In the genomic region with DNA sequence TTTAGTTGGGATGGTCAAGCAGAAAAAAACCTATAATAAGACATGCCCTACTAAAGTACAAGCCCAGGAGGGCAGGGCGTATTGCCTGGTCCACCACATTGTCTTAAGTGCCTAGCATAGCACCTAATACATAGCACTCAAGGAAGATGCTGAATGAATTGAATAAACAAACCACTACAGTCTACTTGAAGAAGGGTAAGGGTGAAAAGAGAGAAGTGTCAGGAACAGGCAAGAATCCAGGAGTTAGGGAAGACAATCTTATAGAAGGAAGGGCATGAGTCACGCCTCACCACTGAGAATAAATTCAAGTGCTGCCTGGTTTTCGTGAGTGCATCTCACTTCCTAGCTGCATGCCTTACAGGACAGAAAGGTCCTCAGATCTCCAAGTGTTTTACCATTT, we compare ENCODE assay signal across 18 cellular contexts. TPM values are rescaled to one million over a fixed set of nuclear protein-coding genes. Genes with fewer than 3 reads are reported as not detected.
DNase-seq lines count a peak whose midpoint lies in the region; ATAC-seq, FAIRE-seq and TF ChIP-seq lines count a peak whose summit lies in the region.
"Had no signal": no experiment of that assay in that cellular context is flagged by ENCODE, and none has a peak within 500 bp of the region (broad histone marks: within the 10 kb centered on the region; RNA-seq: fewer than 3 reads in every experiment).

No MANE protein-coding gene starts in this region.

- no peaks in the 10 kb centered on the region for H3K79me1 ChIP-seq in neuronal stem cell (ENCODE audit: low read depth, low read length)

- H2BK120ac ChIP-seq in neuronal stem cell (ENCODE audit: low read depth, low read length) = no peak overlapping the region

- no peak overlapping the region for H2BK15ac ChIP-seq in neuronal stem cell (ENCODE audit: low read length)

- H3K4me2 ChIP-seq in A549 = peak overlapping the region; percentile 60
- H3K4me2 ChIP-seq in neuronal stem cell (ENCODE audit: insufficient read depth, low read length, poor library complexity, severe bottlenecking) = no peak overlapping the region

- H3K4me1 Mint-ChIP-seq in activated CD8-positive, alpha-beta T cell treated with anti-CD3 and anti-CD28 coated beads, Interleukin-2, amount 10 ng/mL, durations not matched to agents 7 days and 5 days (ENCODE audit: low read depth) = no peaks in the 10 kb centered on the region
- H3K4me1 Mint-ChIP-seq in activated T-cell treated with anti-CD3 and anti-CD28 coated beads, Interleukin-2, amount 50 U/mL, for 4 hours (ENCODE audit: low read depth) = no peaks in the 10 kb centered on the region
- H3K4me1 Mint-ChIP-seq: activated T-helper 17 cell treated with anti-CD3 and anti-CD28 coated beads, Interleukin-2, amount 50 U/mL, for 72 hours had no signal

- no peak overlapping the region for H2AK5ac ChIP-seq in neuronal stem cell (ENCODE audit: low read depth, low read length)

- H2BK12ac ChIP-seq in neuronal stem cell (ENCODE audit: low read length) = no peak overlapping the region

- no peak for TF ChIP-seq EP300 in A549 (IDR thresholded peaks at IDR 0.05)

- no peak overlapping the region for H2AFZ ChIP-seq in neuronal stem cell (ENCODE audit: low read length)

- H3K23ac ChIP-seq in neuronal stem cell (ENCODE audit: low read depth, low read length, poor library complexity) = no peak overlapping the region

- ATAC-seq in A549 = peak; percentile 61 to 66; a peak in 3 of 6 replicates
- ATAC-seq in left lung = peak; percentile 80
- ATAC-seq in activated CD8-positive, alpha-beta T cell treated with anti-CD3 and anti-CD28 coated beads, Interleukin-2, amount 10 ng/mL, durations not matched to agents 7 days and 5 days = no peak
- ATAC-seq in activated T-cell treated with anti-CD3 and anti-CD28 coated beads, Interleukin-2, amount 50 U/mL, for 4 hours = no peak
- ATAC-seq: activated T-helper 17 cell treated with anti-CD3 and anti-CD28 coated beads, Interleukin-2, amount 50 U/mL, for 72 hours; left ventricle myocardium superior; Right ventricle myocardium inferior had no signal

- intact Hi-C loops in left lung (cut with DNase I) = no loop called here

- no peak overlapping the region for H3K14ac ChIP-seq in neuronal stem cell (ENCODE audit: low read length)

- no peak overlapping the region for H3K4me3 Mint-ChIP-seq in activated CD8-positive, alpha-beta T cell treated with anti-CD3 and anti-CD28 coated beads, Interleukin-2, amount 10 ng/mL, durations not matched to agents 7 days and 5 days
- no peak overlapping the region for H3K4me3 Mint-ChIP-seq in activated T-cell treated with anti-CD3 and anti-CD28 coated beads, Interleukin-2, amount 50 U/mL, for 4 hours
- H3K4me3 Mint-ChIP-seq: activated T-helper 17 cell treated with anti-CD3 and anti-CD28 coated beads, Interleukin-2, amount 50 U/mL, for 72 hours; T-helper 2 cell treated with Interferon-gamma antibody and Interleukin-4, amounts not matched to agents 5 μg/mL and 100 μg/mL, for 36 hours had no signal

- no peak overlapping the region for H3K9ac ChIP-seq in neuronal stem cell (ENCODE audit: low read depth, low read length, poor library complexity)

- no peak for DNase-seq in A549 (ENCODE audit: low read depth in 1 of 2, low spot score in 1 of 2)
- DNase-seq in HT1080 (ENCODE audit: low read depth) = peak; percentile 55
- DNase-seq in bronchial epithelial cell (ENCODE audit: low read depth) = peak; percentile 62
- DNase-seq in left lung = no peak
- DNase-seq in effector memory CD4-positive, alpha-beta T cell = no peak
- no peak for DNase-seq in activated CD8-positive, alpha-beta T cell treated with anti-CD3 and anti-CD28 coated beads, Interleukin-2, amount 10 ng/mL, durations not matched to agents 7 days and 5 days
- DNase-seq in neuronal stem cell (ENCODE audit: low spot score) = no peak
- no peak for DNase-seq in activated T-cell treated with anti-CD3 and anti-CD28 coated beads, Interleukin-2, amount 50 U/mL, for 4 hours
- DNase-seq: heart right ventricle; left ventricle myocardium superior; NCI-H1436; NCI-H69; stimulated activated CD4-positive, alpha-beta T cell treated with anti-CD3 and anti-CD28 coated beads, Interleukin-12 subunit alpha, Interleukin-12 subunit beta, amount 100 ng/mL, for 4 hours; testis had no signal

- no peak for TF ChIP-seq POLR2A in A549 (IDR thresholded peaks at IDR 0.05; ENCODE audit: low read length)

- H3K36me3 ChIP-seq in bronchial epithelial cell (ENCODE audit: control insufficient read depth, insufficient read depth, low read length) = no peaks in the 10 kb centered on the region
- no peaks in the 10 kb centered on the region for H3K36me3 ChIP-seq in left lung
- no peaks in the 10 kb centered on the region for H3K36me3 ChIP-seq in effector memory CD4-positive, alpha-beta T cell (ENCODE audit: control insufficient read depth, insufficient read depth, low read length)
- H3K36me3 ChIP-seq in neuronal stem cell (replicated peaks in 1 of 2; ENCODE audit: control insufficient read depth in 2 of 2, insufficient read depth in 2 of 2, low read length in 2 of 2) = no peaks in the 10 kb centered on the region
- H3K36me3 ChIP-seq: heart right ventricle had no signal

- no peak for TF ChIP-seq RAD21 in A549 (conservative IDR thresholded peaks at IDR 0.05 in 1 of 2, IDR thresholded peaks at IDR 0.05 in 1 of 2)

- no peak overlapping the region for H3K27ac Mint-ChIP-seq in activated CD8-positive, alpha-beta T cell treated with anti-CD3 and anti-CD28 coated beads, Interleukin-2, amount 10 ng/mL, durations not matched to agents 7 days and 5 days
- H3K27ac Mint-ChIP-seq: activated T-helper 17 cell treated with anti-CD3 and anti-CD28 coated beads, Interleukin-2, amount 50 U/mL, for 72 hours; T-helper 2 cell treated with Interferon-gamma antibody and Interleukin-4, amounts not matched to agents 5 μg/mL and 100 μg/mL, for 36 hours had no signal

- H3K27me3 ChIP-seq in bronchial epithelial cell (ENCODE audit: control insufficient read depth, insufficient read depth, low read length) = no peaks in the 10 kb centered on the region
- no peaks in the 10 kb centered on the region for H3K27me3 ChIP-seq in left lung
- H3K27me3 ChIP-seq in effector memory CD4-positive, alpha-beta T cell (replicated peaks; ENCODE audit: control insufficient read depth, insufficient read depth, low read length, poor library complexity, severe bottlenecking) = no peaks in the 10 kb centered on the region
- no peaks in the 10 kb centered on the region for H3K27me3 ChIP-seq in neuronal stem cell (ENCODE audit: control insufficient read depth in 3 of 3, insufficient read depth in 3 of 3, low read depth in 1 of 3, low read length in 3 of 3)
- H3K27me3 ChIP-seq: testis had no signal

- H3K18ac ChIP-seq in neuronal stem cell (ENCODE audit: low read length) = no peak overlapping the region

- FAIRE-seq in A549 (lab: Jason Lieb, UNC) (no peak), bronchial epithelial cell (lab: Jason Lieb, UNC) (no peak)

- no peak overlapping the region for H4K8ac ChIP-seq in neuronal stem cell (ENCODE audit: low read depth, low read length)

- no peak overlapping the region for H2BK5ac ChIP-seq in neuronal stem cell (ENCODE audit: low read length)

- no peaks in the 10 kb centered on the region for H3K27me3 Mint-ChIP-seq in activated CD8-positive, alpha-beta T cell treated with anti-CD3 and anti-CD28 coated beads, Interleukin-2, amount 10 ng/mL, durations not matched to agents 7 days and 5 days (ENCODE audit: low read depth)
- H3K27me3 Mint-ChIP-seq in activated T-cell treated with anti-CD3 and anti-CD28 coated beads, Interleukin-2, amount 50 U/mL, for 4 hours (ENCODE audit: low read depth) = peaks cover 9% of the 10 kb centered on the region

- no peak overlapping the region for H4K91ac ChIP-seq in neuronal stem cell (ENCODE audit: low read depth, low read length, poor library complexity)

- no peaks in the 10 kb centered on the region for H3K9me3 Mint-ChIP-seq in activated CD8-positive, alpha-beta T cell treated with anti-CD3 and anti-CD28 coated beads, Interleukin-2, amount 10 ng/mL, durations not matched to agents 7 days and 5 days (ENCODE audit: insufficient read depth)
- H3K9me3 Mint-ChIP-seq in activated T-cell treated with anti-CD3 and anti-CD28 coated beads, Interleukin-2, amount 50 U/mL, for 4 hours = no peaks in the 10 kb centered on the region
- H3K9me3 Mint-ChIP-seq: activated T-helper 17 cell treated with anti-CD3 and anti-CD28 coated beads, Interleukin-2, amount 50 U/mL, for 72 hours; T-helper 2 cell treated with Interferon-gamma antibody and Interleukin-4, amounts not matched to agents 5 μg/mL and 100 μg/mL, for 36 hours had no signal

- CTCF ChIA-PET in A549 (lab: Yijun Ruan, JAX) = interaction anchor here (2.2 kb wide), 1 partner anchor 15 kb away, joined by 5 read pairs; no protein-coding TSS in a partner anchor
- CTCF ChIA-PET in activated CD8-positive, alpha-beta T cell treated with anti-CD3 and anti-CD28 coated beads, Interleukin-2, amount 10 ng/mL, durations not matched to agents 7 days and 5 days (lab: Charles Lee) = no interaction called here

- no peaks in the 10 kb centered on the region for H3K9me3 ChIP-seq in A549
- no peaks in the 10 kb centered on the region for H3K9me3 ChIP-seq in left lung
- no peaks in the 10 kb centered on the region for H3K9me3 ChIP-seq in effector memory CD4-positive, alpha-beta T cell (ENCODE audit: control insufficient read depth, low read length)
- H3K9me3 ChIP-seq in neuronal stem cell (replicated peaks in 1 of 2; ENCODE audit: control insufficient read depth in 2 of 2, insufficient read depth in 1 of 2, low read depth in 1 of 2, low read length in 2 of 2) = no peaks in the 10 kb centered on the region
- H3K9me3 ChIP-seq: testis had no signal

- POLR2A ChIA-PET in A549 (lab: Yijun Ruan, JAX) = no interaction called here
- POLR2A ChIA-PET in activated CD8-positive, alpha-beta T cell treated with anti-CD3 and anti-CD28 coated beads, Interleukin-2, amount 10 ng/mL, durations not matched to agents 7 days and 5 days (lab: Charles Lee) = no interaction called here

- TF ChIP-seq CTCF in A549 (IDR thresholded peaks at IDR 0.05) = no peak
- TF ChIP-seq CTCF in bronchial epithelial cell (IDR thresholded peaks at IDR 0.05; ENCODE audit: insufficient read depth, low read length, severe bottlenecking) = no peak
- TF ChIP-seq CTCF in left lung (IDR thresholded peaks at IDR 0.05) = no peak

- no peaks in the 10 kb centered on the region for H3K36me3 Mint-ChIP-seq in activated CD8-positive, alpha-beta T cell treated with anti-CD3 and anti-CD28 coated beads, Interleukin-2, amount 10 ng/mL, durations not matched to agents 7 days and 5 days (ENCODE audit: low read depth)
- no peaks in the 10 kb centered on the region for H3K36me3 Mint-ChIP-seq in activated T-cell treated with anti-CD3 and anti-CD28 coated beads, Interleukin-2, amount 50 U/mL, for 4 hours (ENCODE audit: insufficient read depth)

- no peak overlapping the region for H3K4ac ChIP-seq in neuronal stem cell (ENCODE audit: low read length)

- H3K4me1 ChIP-seq in A549 (peaks cover 19% of the 10 kb centered on the region), left lung (peaks cover 0 to 5% of the 10 kb centered on the region in 2 donors), neuronal stem cell (ENCODE audit: control insufficient read depth in 2 of 2, insufficient read depth in 1 of 2, low read depth in 1 of 2, low read length in 2 of 2) (peaks cover 0 to 2% of the 10 kb centered on the region in 2 donors)
- no peaks in the 10 kb centered on the region for H3K4me1 ChIP-seq in effector memory CD4-positive, alpha-beta T cell (ENCODE audit: control insufficient read depth, insufficient read depth, low read length, poor library complexity, severe bottlenecking)
- H3K4me1 ChIP-seq: heart right ventricle, testis had no signal

- WGBS in A549 (ENCODE audit: missing lambda C conversion rate) = 77% methylated on average over 3 of the region's 3 CpGs
- no CpG with 5 or more reads among the region's 3 CpGs for WGBS in neuronal stem cell (ENCODE audit: extremely low coverage in 2 of 2, insufficient read length in 2 of 2, insufficient replicate concordance in 1 of 2), 2 donors

- H3K4me3 ChIP-seq in A549 (no peak overlapping the region), bronchial epithelial cell (ENCODE audit: low read depth, low read length) (no peak overlapping the region), left lung (no peak overlapping the region), neuronal stem cell (ENCODE audit: low read length in 2 of 2) (no peak overlapping the region)
- no peak overlapping the region for H3K4me3 ChIP-seq in effector memory CD4-positive, alpha-beta T cell (ENCODE audit: insufficient read depth, low read depth, low read length, poor library complexity, severe bottlenecking)
- H3K4me3 ChIP-seq: heart right ventricle, testis had no signal

- H3K27ac ChIP-seq in A549 (peak overlapping the region in 1 of 2 experiments; percentile 55; a peak in 3 of 6 replicates), left lung (peak overlapping the region; percentile 20 to 63), neuronal stem cell (replicated peaks; ENCODE audit: low read length) (no peak overlapping the region)
- H3K27ac ChIP-seq in effector memory CD4-positive, alpha-beta T cell (ENCODE audit: insufficient read depth, low read length, poor library complexity, severe bottlenecking) = no peak overlapping the region
- H3K27ac ChIP-seq: heart right ventricle, testis had no signal

RNA-seq across cellular contexts. Expression of a gene that starts 13.9 kb away (rescaled TPM):
- polyA plus RNA-seq in A549 (2011; rRNA removed) (7.6 and 8.8 TPM in 2 replicates), A549 (2017; fragmentation: RNase III; extraction: RNeasy Plus Mini Kit Qiagen cat#74134 plus additional on column Dnase treatment) (2.2 to 2.8 TPM (median 2.7 TPM) in 3 replicates)
- 2.6 and 3.2 TPM in 2 replicates for polyA plus RNA-seq in A549 (2012; cell fraction: cytosol; rRNA removed)
- 7.2 and 9.5 TPM in 2 replicates for polyA plus RNA-seq in A549 (2012; cell fraction: nucleus; rRNA removed)
- polyA minus RNA-seq in A549 (2011; rRNA and poly(A)+ RNA removed) = 20.8 and 23.6 TPM in 2 replicates
- not detected in 2 replicates for total RNA-seq in HT1080 (2014; rRNA removed; shearing (Covaris generic))
- polyA plus RNA-seq in HT1080 (2015; cell fraction: cytosol; rRNA removed) = 0.07 TPM in 1 of 2 replicates, not detected in the other
- polyA plus RNA-seq in HT1080 (2015; cell fraction: nucleus; rRNA removed) = 0.09 and 0.51 TPM in 2 replicates
- total RNA-seq in bronchial epithelial cell (not detected in 2 replicates), left lung (10 to 100 TPM in 1 of 2 donors, 1 to 10 TPM in 1; 6.2 to 10.7 TPM)
- total RNA-seq in activated CD8-positive, alpha-beta T cell treated with anti-CD3 and anti-CD28 coated beads, Interleukin-2, amount 10 ng/mL, durations not matched to agents 7 days and 5 days = not detected
- 0.73 TPM for polyA plus RNA-seq in neuronal stem cell (2013, experiment 1 of 2)
- 0.72 TPM for polyA plus RNA-seq in neuronal stem cell (2013, experiment 2 of 2)
- total RNA-seq in activated T-cell treated with anti-CD3 and anti-CD28 coated beads, Interleukin-2, amount 50 U/mL, for 4 hours = not detected
- total RNA-seq: activated T-helper 17 cell treated with anti-CD3 and anti-CD28 coated beads, Interleukin-2, amount 50 U/mL, for 72 hours had no signal
- polyA plus RNA-seq: AG04450 had no signal

RNA-seq across cellular contexts. Expression of a gene that starts 20.6 kb away (rescaled TPM):
- polyA plus RNA-seq in A549 (2011; rRNA removed) = not detected in 2 replicates
- polyA plus RNA-seq in A549 (2012; cell fraction: cytosol; rRNA removed) = not detected in 2 replicates
- polyA plus RNA-seq in A549 (2012; cell fraction: nucleus; rRNA removed) = not detected in 2 replicates
- not detected in 3 replicates for polyA plus RNA-seq in A549 (2017; fragmentation: RNase III; extraction: RNeasy Plus Mini Kit Qiagen cat#74134 plus additional on column Dnase treatment)
- not detected in 2 replicates for polyA minus RNA-seq in A549 (2011; rRNA and poly(A)+ RNA removed)
- not detected in 2 replicates for total RNA-seq in HT1080 (2014; rRNA removed; shearing (Covaris generic))
- polyA plus RNA-seq in HT1080 (2015; cell fraction: cytosol; rRNA removed) = not detected in 2 replicates
- not detected in 2 replicates for polyA plus RNA-seq in HT1080 (2015; cell fraction: nucleus; rRNA removed)
- not detected in 2 replicates for total RNA-seq in bronchial epithelial cell
- total RNA-seq in left lung = not detected
- total RNA-seq in activated CD8-positive, alpha-beta T cell treated with anti-CD3 and anti-CD28 coated beads, Interleukin-2, amount 10 ng/mL, durations not matched to agents 7 days and 5 days = not detected
- not detected for polyA plus RNA-seq in neuronal stem cell (2013, experiment 1 of 2)
- not detected for polyA plus RNA-seq in neuronal stem cell (2013, experiment 2 of 2)
- total RNA-seq in activated T-cell treated with anti-CD3 and anti-CD28 coated beads, Interleukin-2, amount 50 U/mL, for 4 hours = not detected
- total RNA-seq: activated T-helper 17 cell treated with anti-CD3 and anti-CD28 coated beads, Interleukin-2, amount 50 U/mL, for 72 hours; heart right ventricle; left ventricle myocardium superior; Right ventricle myocardium inferior; testis had no signal
- polyA plus RNA-seq: AG04450, heart right ventricle had no signal

RNA-seq across cellular contexts. Expression of a gene that starts 24.2 kb away (rescaled TPM):
- polyA plus RNA-seq in A549 (2011; rRNA removed) (not detected in 2 replicates), A549 (2017; fragmentation: RNase III; extraction: RNeasy Plus Mini Kit Qiagen cat#74134 plus additional on column Dnase treatment) (not detected in 3 replicates)
- not detected in 2 replicates for polyA plus RNA-seq in A549 (2012; cell fraction: cytosol; rRNA removed)
- polyA plus RNA-seq in A549 (2012; cell fraction: nucleus; rRNA removed) = not detected in 2 replicates
- not detected in 2 replicates for polyA minus RNA-seq in A549 (2011; rRNA and poly(A)+ RNA removed)
- total RNA-seq in HT1080 (2014; rRNA removed; shearing (Covaris generic)) = not detected in 2 replicates
- polyA plus RNA-seq in HT1080 (2015; cell fraction: cytosol; rRNA removed) = not detected in 2 replicates
- not detected in 2 replicates for polyA plus RNA-seq in HT1080 (2015; cell fraction: nucleus; rRNA removed)
- total RNA-seq in bronchial epithelial cell (not detected in 2 replicates), left lung (not detected)
- not detected for total RNA-seq in activated CD8-positive, alpha-beta T cell treated with anti-CD3 and anti-CD28 coated beads, Interleukin-2, amount 10 ng/mL, durations not matched to agents 7 days and 5 days
- not detected for polyA plus RNA-seq in neuronal stem cell (2013, experiment 1 of 2)
- not detected for polyA plus RNA-seq in neuronal stem cell (2013, experiment 2 of 2)
- not detected for total RNA-seq in activated T-cell treated with anti-CD3 and anti-CD28 coated beads, Interleukin-2, amount 50 U/mL, for 4 hours
- total RNA-seq: activated T-helper 17 cell treated with anti-CD3 and anti-CD28 coated beads, Interleukin-2, amount 50 U/mL, for 72 hours; heart right ventricle; left ventricle myocardium superior; Right ventricle myocardium inferior; testis had no signal
- polyA plus RNA-seq: AG04450, heart right ventricle had no signal

RNA-seq across cellular contexts. Expression of a gene that starts 37.4 kb away (rescaled TPM):
- not detected in 2 replicates for polyA plus RNA-seq in A549 (2011; rRNA removed)
- not detected in 2 replicates for polyA plus RNA-seq in A549 (2012; cell fraction: cytosol; rRNA removed)
- polyA plus RNA-seq in A549 (2012; cell fraction: nucleus; rRNA removed) = not detected in 2 replicates
- polyA plus RNA-seq in A549 (2017; fragmentation: RNase III; extraction: RNeasy Plus Mini Kit Qiagen cat#74134 plus additional on column Dnase treatment) = not detected in 3 replicates
- polyA minus RNA-seq in A549 (2011; rRNA and poly(A)+ RNA removed) = not detected in 2 replicates
- total RNA-seq in HT1080 (2014; rRNA removed; shearing (Covaris generic)) = not detected in 2 replicates
- not detected in 2 replicates for polyA plus RNA-seq in HT1080 (2015; cell fraction: cytosol; rRNA removed)
- not detected in 2 replicates for polyA plus RNA-seq in HT1080 (2015; cell fraction: nucleus; rRNA removed)
- total RNA-seq in bronchial epithelial cell = not detected in 2 replicates
- not detected for total RNA-seq in left lung
- total RNA-seq in activated CD8-positive, alpha-beta T cell treated with anti-CD3 and anti-CD28 coated beads, Interleukin-2, amount 10 ng/mL, durations not matched to agents 7 days and 5 days = not detected
- polyA plus RNA-seq in neuronal stem cell (2013, experiment 1 of 2) = not detected
- not detected for polyA plus RNA-seq in neuronal stem cell (2013, experiment 2 of 2)
- not detected for total RNA-seq in activated T-cell treated with anti-CD3 and anti-CD28 coated beads, Interleukin-2, amount 50 U/mL, for 4 hours
- total RNA-seq: activated T-helper 17 cell treated with anti-CD3 and anti-CD28 coated beads, Interleukin-2, amount 50 U/mL, for 72 hours; heart right ventricle; left ventricle myocardium superior; Right ventricle myocardium inferior; testis had no signal
- polyA plus RNA-seq: AG04450, heart right ventricle had no signal

RNA-seq across cellular contexts. Expression of a gene that starts 41.7 kb away (rescaled TPM):
- polyA plus RNA-seq in A549 (2011; rRNA removed) (not detected in 2 replicates), A549 (2017; fragmentation: RNase III; extraction: RNeasy Plus Mini Kit Qiagen cat#74134 plus additional on column Dnase treatment) (not detected in 3 replicates)
- not detected in 2 replicates for polyA plus RNA-seq in A549 (2012; cell fraction: cytosol; rRNA removed)
- polyA plus RNA-seq in A549 (2012; cell fraction: nucleus; rRNA removed) = not detected in 2 replicates
- polyA minus RNA-seq in A549 (2011; rRNA and poly(A)+ RNA removed) = not detected in 2 replicates
- not detected in 2 replicates for total RNA-seq in HT1080 (2014; rRNA removed; shearing (Covaris generic))
- not detected in 2 replicates for polyA plus RNA-seq in HT1080 (2015; cell fraction: cytosol; rRNA removed)
- not detected in 2 replicates for polyA plus RNA-seq in HT1080 (2015; cell fraction: nucleus; rRNA removed)
- total RNA-seq in bronchial epithelial cell (not detected in 2 replicates), left lung (not detected)
- total RNA-seq in activated CD8-positive, alpha-beta T cell treated with anti-CD3 and anti-CD28 coated beads, Interleukin-2, amount 10 ng/mL, durations not matched to agents 7 days and 5 days = not detected
- not detected for polyA plus RNA-seq in neuronal stem cell (2013, experiment 1 of 2)
- not detected for polyA plus RNA-seq in neuronal stem cell (2013, experiment 2 of 2)
- total RNA-seq in activated T-cell treated with anti-CD3 and anti-CD28 coated beads, Interleukin-2, amount 50 U/mL, for 4 hours = not detected
- total RNA-seq: activated T-helper 17 cell treated with anti-CD3 and anti-CD28 coated beads, Interleukin-2, amount 50 U/mL, for 72 hours; heart right ventricle; left ventricle myocardium superior; Right ventricle myocardium inferior; testis had no signal
- polyA plus RNA-seq: AG04450, heart right ventricle had no signal

Comparison
In these comparisons a context has a peak if more than half of its experiments do, and no peak if none do; other contexts are left out.
1. ATAC-seq: peak in A549 (2 of 2) and left lung (single experiment); none in activated CD8-positive, alpha-beta T cell treated with anti-CD3 and anti-CD28 coated beads, Interleukin-2, amount 10 ng/mL, durations not matched to agents 7 days and 5 days (single experiment) and activated T-cell treated with anti-CD3 and anti-CD28 coated beads, Interleukin-2, amount 50 U/mL, for 4 hours (0 of 2).
2. DNase-seq: peak in HT1080 (single experiment) and bronchial epithelial cell (single experiment); none in A549 (0 of 2), left lung (0 of 2), effector memory CD4-positive, alpha-beta T cell (0 of 3), activated CD8-positive, alpha-beta T cell treated with anti-CD3 and anti-CD28 coated beads, Interleukin-2, amount 10 ng/mL, durations not matched to agents 7 days and 5 days (single experiment), neuronal stem cell (single experiment) and activated T-cell treated with anti-CD3 and anti-CD28 coated beads, Interleukin-2, amount 50 U/mL, for 4 hours (single experiment).
3. H3K27ac ChIP-seq: peak in left lung (2 of 2); none in effector memory CD4-positive, alpha-beta T cell (single experiment) and neuronal stem cell (single experiment).